ENCODE assay signal across 14 cellular contexts in the genomic region with DNA sequence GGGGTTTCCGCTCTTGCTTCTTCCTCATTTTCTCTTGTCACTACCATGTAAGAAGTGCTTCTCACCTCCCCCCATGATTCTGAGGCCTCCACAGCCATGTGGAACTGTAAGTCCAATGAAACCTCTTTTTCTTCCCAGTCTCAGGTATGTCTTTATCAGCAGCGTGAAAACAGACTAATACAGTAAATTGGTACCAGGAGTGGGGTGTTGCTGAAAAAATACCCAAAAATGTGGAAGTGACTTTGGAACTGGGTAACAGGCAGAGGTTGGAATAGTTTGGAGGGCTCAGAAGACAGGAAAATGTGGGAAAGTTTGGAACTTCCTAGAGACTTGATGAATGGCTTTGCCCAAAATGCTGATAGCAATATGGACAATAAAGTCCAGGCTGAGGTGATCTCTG. TPM values are rescaled to one million over a fixed set of nuclear protein-coding genes. Genes with fewer than 3 reads are reported as not detected.
"Had no signal": no experiment of that assay in that cellular context is flagged by ENCODE, and none has a peak within 500 bp of the region (broad histone marks: within the 10 kb centered on the region; RNA-seq: fewer than 3 reads in every experiment).

No MANE protein-coding gene starts in this region.

RNA-seq across cellular contexts. Expression of a gene that starts 15.4 kb away (rescaled TPM):
- total RNA-seq: activated B cell treated with CpG ODN at 0.5 μM for 24 hours; activated CD4-positive, alpha-beta memory T cell treated with anti-CD3 and anti-CD28 coated beads for 36 hours; activated CD4-positive, alpha-beta memory T cell treated with anti-CD3 and anti-CD28 coated beads, Interleukin-2, amount 10 ng/mL, durations not matched to agents 7 days and 5 days; activated CD4-positive, alpha-beta T cell treated with anti-CD3 and anti-CD28 coated beads for 36 hours; activated CD4-positive, alpha-beta T cell treated with anti-CD3 and anti-CD28 coated beads, Interleukin-2, amount 10 ng/mL, durations not matched to agents 24 days and 14 days; activated CD4-positive, alpha-beta T cell treated with anti-CD3 and anti-CD28 coated beads, Interleukin-2, amount 10 ng/mL, durations not matched to agents 7 days and 5 days; activated CD8-positive, alpha-beta memory T cell treated with anti-CD3 and anti-CD28 coated beads for 36 hours; activated CD8-positive, alpha-beta memory T cell treated with anti-CD3 and anti-CD28 coated beads, Interleukin-2, amount 10 ng/mL, durations not matched to agents 7 days and 5 days; activated CD8-positive, alpha-beta T cell treated with anti-CD3 and anti-CD28 coated beads for 36 hours; activated CD8-positive, alpha-beta T cell treated with anti-CD3 and anti-CD28 coated beads, Interleukin-2, amount 10 ng/mL, durations not matched to agents 7 days and 5 days; T-helper 1 cell treated with Interleukin-12 subunit alpha and Interleukin-12 subunit beta and Interleukin-4 antibody, amounts not matched to agents 30 ng/mL and 1 ng/mL, for 36 hours; T-helper 17 cell; T-helper 2 cell treated with Interferon-gamma antibody and Interleukin-4, amounts not matched to agents 100 ng/mL and 5 ng/mL, for 36 hours; WTC11 had no signal

RNA-seq across cellular contexts. Expression of a gene that starts 57.0 kb away (rescaled TPM):
- total RNA-seq: activated B cell treated with CpG ODN at 0.5 μM for 24 hours; activated CD4-positive, alpha-beta memory T cell treated with anti-CD3 and anti-CD28 coated beads for 36 hours; activated CD4-positive, alpha-beta memory T cell treated with anti-CD3 and anti-CD28 coated beads, Interleukin-2, amount 10 ng/mL, durations not matched to agents 7 days and 5 days; activated CD4-positive, alpha-beta T cell treated with anti-CD3 and anti-CD28 coated beads for 36 hours; activated CD4-positive, alpha-beta T cell treated with anti-CD3 and anti-CD28 coated beads, Interleukin-2, amount 10 ng/mL, durations not matched to agents 24 days and 14 days; activated CD4-positive, alpha-beta T cell treated with anti-CD3 and anti-CD28 coated beads, Interleukin-2, amount 10 ng/mL, durations not matched to agents 7 days and 5 days; activated CD8-positive, alpha-beta memory T cell treated with anti-CD3 and anti-CD28 coated beads for 36 hours; activated CD8-positive, alpha-beta memory T cell treated with anti-CD3 and anti-CD28 coated beads, Interleukin-2, amount 10 ng/mL, durations not matched to agents 7 days and 5 days; activated CD8-positive, alpha-beta T cell treated with anti-CD3 and anti-CD28 coated beads for 36 hours; activated CD8-positive, alpha-beta T cell treated with anti-CD3 and anti-CD28 coated beads, Interleukin-2, amount 10 ng/mL, durations not matched to agents 7 days and 5 days; T-helper 1 cell treated with Interleukin-12 subunit alpha and Interleukin-12 subunit beta and Interleukin-4 antibody, amounts not matched to agents 30 ng/mL and 1 ng/mL, for 36 hours; T-helper 17 cell; T-helper 2 cell treated with Interferon-gamma antibody and Interleukin-4, amounts not matched to agents 100 ng/mL and 5 ng/mL, for 36 hours; WTC11 had no signal
